1 cellular context compared by ENCODE assay signal in the genomic region with DNA sequence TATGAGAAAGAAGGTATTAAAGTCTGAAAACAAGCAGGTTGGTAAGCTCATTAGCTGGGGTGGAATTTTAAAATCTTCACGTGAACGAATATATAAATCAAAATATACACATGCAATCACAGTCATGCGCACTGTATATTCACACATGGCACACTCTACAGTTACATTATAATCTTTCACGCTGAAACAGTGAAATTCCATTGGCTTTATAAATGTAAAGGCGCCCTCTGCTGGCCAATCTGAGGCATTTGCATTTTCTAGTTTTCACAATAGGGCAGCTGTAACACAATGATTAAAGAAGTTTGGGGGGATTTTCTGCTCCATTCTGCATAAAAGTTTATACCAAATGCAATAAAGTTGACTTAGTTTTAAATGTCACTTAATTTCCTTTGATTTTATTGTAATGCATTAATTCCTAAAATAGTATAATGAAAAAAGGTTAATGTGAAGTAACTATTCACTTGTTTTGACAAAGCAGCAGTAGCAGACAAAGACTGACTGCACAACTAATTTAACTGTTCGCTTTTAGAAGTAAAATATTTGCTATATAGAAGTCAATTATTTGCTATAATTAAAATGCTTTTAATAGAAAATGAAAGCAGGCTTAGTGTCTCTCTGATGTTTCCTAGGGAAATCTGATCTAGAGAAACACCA.
TF ChIP-seq lines count a peak whose summit lies in the region.

No MANE protein-coding gene starts in this region.

TF ChIP-seq in GM23338, 12 proteins besides CTCF, POLR2A, EP300 and RAD21 (continued from another document):
- TF ChIP-seq, protein P1, sequence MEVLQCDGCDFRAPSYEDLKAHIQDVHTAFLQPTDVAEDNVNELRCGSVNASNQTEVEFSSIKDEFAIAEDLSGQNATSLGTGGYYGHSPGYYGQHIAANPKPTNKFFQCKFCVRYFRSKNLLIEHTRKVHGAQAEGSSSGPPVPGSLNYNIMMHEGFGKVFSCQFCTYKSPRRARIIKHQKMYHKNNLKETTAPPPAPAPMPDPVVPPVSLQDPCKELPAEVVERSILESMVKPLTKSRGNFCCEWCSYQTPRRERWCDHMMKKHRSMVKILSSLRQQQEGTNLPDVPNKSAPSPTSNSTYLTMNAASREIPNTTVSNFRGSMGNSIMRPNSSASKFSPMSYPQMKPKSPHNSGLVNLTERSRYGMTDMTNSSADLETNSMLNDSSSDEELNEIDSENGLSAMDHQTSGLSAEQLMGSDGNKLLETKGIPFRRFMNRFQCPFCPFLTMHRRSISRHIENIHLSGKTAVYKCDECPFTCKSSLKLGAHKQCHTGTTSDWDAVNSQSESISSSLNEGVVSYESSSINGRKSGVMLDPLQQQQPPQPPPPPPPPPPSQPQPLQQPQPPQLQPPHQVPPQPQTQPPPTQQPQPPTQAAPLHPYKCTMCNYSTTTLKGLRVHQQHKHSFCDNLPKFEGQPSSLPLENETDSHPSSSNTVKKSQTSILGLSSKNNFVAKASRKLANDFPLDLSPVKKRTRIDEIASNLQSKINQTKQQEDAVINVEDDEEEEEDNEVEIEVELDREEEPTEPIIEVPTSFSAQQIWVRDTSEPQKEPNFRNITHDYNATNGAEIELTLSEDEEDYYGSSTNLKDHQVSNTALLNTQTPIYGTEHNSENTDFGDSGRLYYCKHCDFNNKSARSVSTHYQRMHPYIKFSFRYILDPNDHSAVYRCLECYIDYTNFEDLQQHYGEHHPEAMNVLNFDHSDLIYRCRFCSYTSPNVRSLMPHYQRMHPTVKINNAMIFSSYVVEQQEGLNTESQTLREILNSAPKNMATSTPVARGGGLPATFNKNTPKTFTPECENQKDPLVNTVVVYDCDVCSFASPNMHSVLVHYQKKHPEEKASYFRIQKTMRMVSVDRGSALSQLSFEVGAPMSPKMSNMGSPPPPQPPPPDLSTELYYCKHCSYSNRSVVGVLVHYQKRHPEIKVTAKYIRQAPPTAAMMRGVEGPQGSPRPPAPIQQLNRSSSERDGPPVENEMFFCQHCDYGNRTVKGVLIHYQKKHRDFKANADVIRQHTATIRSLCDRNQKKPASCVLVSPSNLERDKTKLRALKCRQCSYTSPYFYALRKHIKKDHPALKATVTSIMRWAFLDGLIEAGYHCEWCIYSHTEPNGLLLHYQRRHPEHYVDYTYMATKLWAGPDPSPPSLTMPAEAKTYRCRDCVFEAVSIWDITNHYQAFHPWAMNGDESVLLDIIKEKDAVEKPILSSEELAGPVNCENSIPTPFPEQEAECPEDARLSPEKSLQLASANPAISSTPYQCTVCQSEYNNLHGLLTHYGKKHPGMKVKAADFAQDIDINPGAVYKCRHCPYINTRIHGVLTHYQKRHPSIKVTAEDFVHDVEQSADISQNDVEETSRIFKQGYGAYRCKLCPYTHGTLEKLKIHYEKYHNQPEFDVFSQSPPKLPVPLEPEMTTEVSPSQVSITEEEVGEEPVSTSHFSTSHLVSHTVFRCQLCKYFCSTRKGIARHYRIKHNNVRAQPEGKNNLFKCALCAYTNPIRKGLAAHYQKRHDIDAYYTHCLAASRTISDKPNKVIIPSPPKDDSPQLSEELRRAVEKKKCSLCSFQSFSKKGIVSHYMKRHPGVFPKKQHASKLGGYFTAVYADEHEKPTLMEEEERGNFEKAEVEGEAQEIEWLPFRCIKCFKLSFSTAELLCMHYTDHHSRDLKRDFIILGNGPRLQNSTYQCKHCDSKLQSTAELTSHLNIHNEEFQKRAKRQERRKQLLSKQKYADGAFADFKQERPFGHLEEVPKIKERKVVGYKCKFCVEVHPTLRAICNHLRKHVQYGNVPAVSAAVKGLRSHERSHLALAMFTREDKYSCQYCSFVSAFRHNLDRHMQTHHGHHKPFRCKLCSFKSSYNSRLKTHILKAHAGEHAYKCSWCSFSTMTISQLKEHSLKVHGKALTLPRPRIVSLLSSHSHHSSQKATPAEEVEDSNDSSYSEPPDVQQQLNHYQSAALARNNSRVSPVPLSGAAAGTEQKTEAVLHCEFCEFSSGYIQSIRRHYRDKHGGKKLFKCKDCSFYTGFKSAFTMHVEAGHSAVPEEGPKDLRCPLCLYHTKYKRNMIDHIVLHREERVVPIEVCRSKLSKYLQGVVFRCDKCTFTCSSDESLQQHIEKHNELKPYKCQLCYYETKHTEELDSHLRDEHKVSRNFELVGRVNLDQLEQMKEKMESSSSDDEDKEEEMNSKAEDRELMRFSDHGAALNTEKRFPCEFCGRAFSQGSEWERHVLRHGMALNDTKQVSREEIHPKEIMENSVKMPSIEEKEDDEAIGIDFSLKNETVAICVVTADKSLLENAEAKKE (CRISPR knock-in tag; IDR thresholded peaks at IDR 0.05): no peak
- no peak for TF ChIP-seq POLR2AphosphoS5 (IDR thresholded peaks at IDR 0.05; ENCODE audit: low read depth)
- TF ChIP-seq, protein P2, sequence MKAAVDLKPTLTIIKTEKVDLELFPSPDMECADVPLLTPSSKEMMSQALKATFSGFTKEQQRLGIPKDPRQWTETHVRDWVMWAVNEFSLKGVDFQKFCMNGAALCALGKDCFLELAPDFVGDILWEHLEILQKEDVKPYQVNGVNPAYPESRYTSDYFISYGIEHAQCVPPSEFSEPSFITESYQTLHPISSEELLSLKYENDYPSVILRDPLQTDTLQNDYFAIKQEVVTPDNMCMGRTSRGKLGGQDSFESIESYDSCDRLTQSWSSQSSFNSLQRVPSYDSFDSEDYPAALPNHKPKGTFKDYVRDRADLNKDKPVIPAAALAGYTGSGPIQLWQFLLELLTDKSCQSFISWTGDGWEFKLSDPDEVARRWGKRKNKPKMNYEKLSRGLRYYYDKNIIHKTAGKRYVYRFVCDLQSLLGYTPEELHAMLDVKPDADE (IDR thresholded peaks at IDR 0.05): no peak
- TF ChIP-seq STAT1 (IDR thresholded peaks at IDR 0.05; ENCODE audit: unreplicated experiment): no peak
- TF ChIP-seq, protein P3, sequence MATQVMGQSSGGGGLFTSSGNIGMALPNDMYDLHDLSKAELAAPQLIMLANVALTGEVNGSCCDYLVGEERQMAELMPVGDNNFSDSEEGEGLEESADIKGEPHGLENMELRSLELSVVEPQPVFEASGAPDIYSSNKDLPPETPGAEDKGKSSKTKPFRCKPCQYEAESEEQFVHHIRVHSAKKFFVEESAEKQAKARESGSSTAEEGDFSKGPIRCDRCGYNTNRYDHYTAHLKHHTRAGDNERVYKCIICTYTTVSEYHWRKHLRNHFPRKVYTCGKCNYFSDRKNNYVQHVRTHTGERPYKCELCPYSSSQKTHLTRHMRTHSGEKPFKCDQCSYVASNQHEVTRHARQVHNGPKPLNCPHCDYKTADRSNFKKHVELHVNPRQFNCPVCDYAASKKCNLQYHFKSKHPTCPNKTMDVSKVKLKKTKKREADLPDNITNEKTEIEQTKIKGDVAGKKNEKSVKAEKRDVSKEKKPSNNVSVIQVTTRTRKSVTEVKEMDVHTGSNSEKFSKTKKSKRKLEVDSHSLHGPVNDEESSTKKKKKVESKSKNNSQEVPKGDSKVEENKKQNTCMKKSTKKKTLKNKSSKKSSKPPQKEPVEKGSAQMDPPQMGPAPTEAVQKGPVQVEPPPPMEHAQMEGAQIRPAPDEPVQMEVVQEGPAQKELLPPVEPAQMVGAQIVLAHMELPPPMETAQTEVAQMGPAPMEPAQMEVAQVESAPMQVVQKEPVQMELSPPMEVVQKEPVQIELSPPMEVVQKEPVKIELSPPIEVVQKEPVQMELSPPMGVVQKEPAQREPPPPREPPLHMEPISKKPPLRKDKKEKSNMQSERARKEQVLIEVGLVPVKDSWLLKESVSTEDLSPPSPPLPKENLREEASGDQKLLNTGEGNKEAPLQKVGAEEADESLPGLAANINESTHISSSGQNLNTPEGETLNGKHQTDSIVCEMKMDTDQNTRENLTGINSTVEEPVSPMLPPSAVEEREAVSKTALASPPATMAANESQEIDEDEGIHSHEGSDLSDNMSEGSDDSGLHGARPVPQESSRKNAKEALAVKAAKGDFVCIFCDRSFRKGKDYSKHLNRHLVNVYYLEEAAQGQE (IDR thresholded peaks at IDR 0.05; ENCODE audit: unreplicated experiment): no peak
- no peak for TF ChIP-seq NANOG (IDR thresholded peaks at IDR 0.05; ENCODE audit: borderline replicate concordance)
- no peak for TF ChIP-seq ZNF331 (CRISPR knock-in tag; IDR thresholded peaks at IDR 0.05; ENCODE audit: low read depth)
- TF ChIP-seq JUNB (IDR thresholded peaks at IDR 0.05; ENCODE audit: unreplicated experiment): no peak
- no peak for TF ChIP-seq ZNF114 (CRISPR knock-in tag; IDR thresholded peaks at IDR 0.05)
- TF ChIP-seq CREB1 (CRISPR knock-in tag; IDR thresholded peaks at IDR 0.05; ENCODE audit: low read depth): no peak
- TF ChIP-seq EZH2 (IDR thresholded peaks at IDR 0.05; ENCODE audit: low read depth, unreplicated experiment): no peak
